In the genomic region with DNA sequence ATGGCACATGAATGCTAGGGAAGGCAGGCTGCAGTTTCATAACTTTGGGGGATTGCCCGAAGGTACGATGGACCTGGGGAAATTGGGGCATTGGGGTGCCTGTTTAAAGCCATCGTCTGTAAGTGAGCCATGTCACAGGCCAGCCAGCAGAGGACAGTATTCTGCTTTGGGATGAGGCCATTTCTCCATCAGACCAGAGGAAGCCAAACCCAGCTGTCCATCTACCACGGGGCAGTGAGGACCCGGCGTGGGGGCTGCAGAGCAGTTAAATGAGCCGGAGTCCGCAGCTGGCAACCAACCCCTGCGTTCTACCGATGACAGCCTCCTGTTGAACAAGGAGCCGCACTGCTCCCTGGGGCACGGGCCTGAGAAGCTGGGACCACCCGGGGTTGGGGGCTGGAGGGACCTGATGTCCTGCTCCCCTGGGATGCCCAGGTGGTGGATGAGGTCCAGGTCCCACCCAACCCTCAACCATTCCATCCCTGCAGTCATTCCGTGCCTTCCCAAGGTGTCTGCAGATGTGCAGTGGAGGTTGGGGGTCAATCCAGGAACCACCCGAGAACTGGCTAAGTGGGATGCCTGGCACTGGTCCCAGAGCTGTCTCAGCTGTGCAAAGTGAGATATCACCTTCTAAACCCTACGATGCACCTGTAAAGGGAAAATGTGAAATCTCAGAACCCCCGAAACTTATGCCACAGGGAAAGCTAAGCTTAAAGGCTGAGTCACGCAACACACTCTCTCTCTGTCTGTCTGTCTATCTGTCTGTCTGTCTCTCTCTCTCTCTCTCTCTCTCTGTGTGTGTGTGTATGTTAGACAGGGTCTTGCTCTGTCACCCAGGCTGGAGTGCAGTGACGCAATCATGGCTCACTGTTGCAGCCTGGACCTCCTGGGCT, we compare ENCODE assay signal across 8 cellular contexts. TPM values are rescaled to one million over a fixed set of nuclear protein-coding genes. Genes with fewer than 3 reads are reported as not detected.
A peak's percentile ranks its signal among the peaks of the same experiment; 100 is the strongest.
DNase-seq lines count a peak whose midpoint lies in the region; ATAC-seq and TF ChIP-seq lines count a peak whose summit lies in the region.

No MANE protein-coding gene starts in this region.

- no peaks in the 10 kb centered on the region for H3K4me1 ChIP-seq in suprapubic skin

- H3K36me3 ChIP-seq in H7 (replicated peaks; ENCODE audit: control insufficient read depth, insufficient read depth, low read length) (no peaks in the 10 kb centered on the region), suprapubic skin (no peaks in the 10 kb centered on the region)

- TF ChIP-seq CTCF in CD14-positive monocyte (IDR thresholded peaks at IDR 0.05) (peak; percentile 92), suprapubic skin (IDR thresholded peaks at IDR 0.05) (peak; percentile 70 to 72)

- 55% methylated on average over 9 of the region's 19 CpGs for WGBS in suprapubic skin

- H3K9me3 ChIP-seq in suprapubic skin, result no peaks in the 10 kb centered on the region

- H3K9me3 Mint-ChIP-seq in CD14-positive monocyte, result peaks cover 0 to 4% (median 0%) of the 10 kb centered on the region in 7 donors
- H3K9me3 Mint-ChIP-seq in activated CD4-positive, alpha-beta T cell treated with anti-CD3 and anti-CD28 coated beads, Interleukin-2, amount 10 ng/mL, durations not matched to agents 7 days and 5 days, result no peaks in the 10 kb centered on the region
- H3K9me3 Mint-ChIP-seq in effector memory CD8-positive, alpha-beta T cell, result no peaks in the 10 kb centered on the region

- ATAC-seq in effector memory CD8-positive, alpha-beta T cell (replicated peaks), result peak; percentile 69
- no peak for ATAC-seq in HG02938 (IDR thresholded peaks at IDR 0.05; ENCODE audit: unreplicated experiment)

- no peak for TF ChIP-seq POLR2A in suprapubic skin (IDR thresholded peaks at IDR 0.05)

- POLR2A ChIA-PET in activated CD4-positive, alpha-beta T cell treated with anti-CD3 and anti-CD28 coated beads, Interleukin-2, amount 10 ng/mL, durations not matched to agents 7 days and 5 days (lab: Charles Lee), result interaction anchor here (0.6 kb wide), 1 partner anchor 123 kb away, joined by 5 read pairs; no protein-coding TSS in a partner anchor

- H3K4me1 Mint-ChIP-seq in CD14-positive monocyte, result peaks cover 48% of the 10 kb centered on the region
- H3K4me1 Mint-ChIP-seq in activated CD4-positive, alpha-beta T cell treated with anti-CD3 and anti-CD28 coated beads, Interleukin-2, amount 10 ng/mL, durations not matched to agents 7 days and 5 days, result peaks cover 6% of the 10 kb centered on the region
- peaks cover 4 to 5% of the 10 kb centered on the region in 2 donors for H3K4me1 Mint-ChIP-seq in effector memory CD8-positive, alpha-beta T cell (ENCODE audit: low read depth in 2 of 2)

- intact Hi-C loops in CD14-positive monocyte (cut with micrococcal nuclease), result loop anchor here (2.0 to 10.0 kb wide), 2 partner anchors 52 to 154 kb away; a partner anchor contains a TSS

- H3K36me3 Mint-ChIP-seq in CD14-positive monocyte, result peaks cover 2 to 3% of the 10 kb centered on the region in 2 donors
- no peaks in the 10 kb centered on the region for H3K36me3 Mint-ChIP-seq in activated CD4-positive, alpha-beta T cell treated with anti-CD3 and anti-CD28 coated beads, Interleukin-2, amount 10 ng/mL, durations not matched to agents 7 days and 5 days (ENCODE audit: low read depth)
- peaks cover 7% of the 10 kb centered on the region for H3K36me3 Mint-ChIP-seq in effector memory CD8-positive, alpha-beta T cell (ENCODE audit: insufficient read depth)

- CTCF ChIA-PET in activated CD4-positive, alpha-beta T cell treated with anti-CD3 and anti-CD28 coated beads, Interleukin-2, amount 10 ng/mL, durations not matched to agents 7 days and 5 days (lab: Charles Lee), result interaction anchor here (0.6 to 4.0 kb wide), 4 partner anchors 130 to 154 kb away, joined by 3 to 32 read pairs (median 4); no protein-coding TSS in a partner anchor

- H3K27ac ChIP-seq in suprapubic skin, result no peak overlapping the region

- H3K4me3 Mint-ChIP-seq in CD14-positive monocyte, result peak overlapping the region in 1 of 2 donors; percentile 48
- no peak overlapping the region for H3K4me3 Mint-ChIP-seq in activated CD4-positive, alpha-beta T cell treated with anti-CD3 and anti-CD28 coated beads, Interleukin-2, amount 10 ng/mL, durations not matched to agents 7 days and 5 days
- H3K4me3 Mint-ChIP-seq in effector memory CD8-positive, alpha-beta T cell, result no peak overlapping the region

- H3K27me3 Mint-ChIP-seq in CD14-positive monocyte (ENCODE audit: low read depth in 3 of 3), result peaks cover 6 to 10% (median 6%) of the 10 kb centered on the region in 3 donors
- H3K27me3 Mint-ChIP-seq in activated CD4-positive, alpha-beta T cell treated with anti-CD3 and anti-CD28 coated beads, Interleukin-2, amount 10 ng/mL, durations not matched to agents 7 days and 5 days, result peaks cover 9% of the 10 kb centered on the region
- H3K27me3 Mint-ChIP-seq in effector memory CD8-positive, alpha-beta T cell, result peaks cover 22 to 27% of the 10 kb centered on the region in 2 donors

- DNase-seq in CD14-positive monocyte (ENCODE audit: low spot score) (peak; percentile 61), H7 (peak; percentile 89), NCI-H460 (ENCODE audit: extremely low read depth, low read depth) (peak; percentile 70), medulla oblongata (ENCODE audit: extremely low spot score) (peak; percentile 80), suprapubic skin (ENCODE audit: low spot score in 2 of 2) (peak in 1 of 2 donors; percentile 74)
- DNase-seq in activated CD4-positive, alpha-beta T cell treated with anti-CD3 and anti-CD28 coated beads, Interleukin-2, amount 10 ng/mL, durations not matched to agents 7 days and 5 days, result peak; percentile 55
- peak; percentile 18 to 29 (median 23) for DNase-seq in effector memory CD8-positive, alpha-beta T cell

- H3K4me3 ChIP-seq in H7 (ENCODE audit: insufficient read depth, low read depth, low read length) (no peak overlapping the region), suprapubic skin (no peak overlapping the region)

- no peak for TF ChIP-seq EP300 in suprapubic skin (IDR thresholded peaks at IDR 0.05)

- H3K27me3 ChIP-seq in H7 (ENCODE audit: control insufficient read depth, insufficient read depth, low read length), result no peaks in the 10 kb centered on the region
- H3K27me3 ChIP-seq in suprapubic skin, result no peaks in the 10 kb centered on the region

- peak overlapping the region in 4 of 7 donors; percentile 41 to 81 (median 67) for H3K27ac Mint-ChIP-seq in CD14-positive monocyte
- no peak overlapping the region for H3K27ac Mint-ChIP-seq in activated CD4-positive, alpha-beta T cell treated with anti-CD3 and anti-CD28 coated beads, Interleukin-2, amount 10 ng/mL, durations not matched to agents 7 days and 5 days
- H3K27ac Mint-ChIP-seq in effector memory CD8-positive, alpha-beta T cell, result no peak overlapping the region

RNA-seq across cellular contexts. Expression of a gene that starts 12.1 kb away (rescaled TPM):
- polyA plus RNA-seq in CD14-positive monocyte, result 10 to 100 TPM; 53.1 to 54.6 TPM
- total RNA-seq in H7 (2014; rRNA removed; shearing (Covaris generic)), result 23.7 and 28.1 TPM in 2 replicates
- total RNA-seq in NCI-H460 (2014; rRNA removed; shearing (Covaris generic)), result 53.4 and 60.2 TPM in 2 replicates
- polyA plus RNA-seq in NCI-H460 (2014; cell fraction: nucleus; rRNA removed), result 36.8 and 42.5 TPM in 2 replicates
- 10 to 100 TPM; 21.1 to 21.8 TPM for total RNA-seq in activated CD4-positive, alpha-beta T cell treated with anti-CD3 and anti-CD28 coated beads, Interleukin-2, amount 10 ng/mL, durations not matched to agents 7 days and 5 days
- 10 to 100 TPM; 28.3 to 63.1 (median 49.8) TPM for total RNA-seq in suprapubic skin

RNA-seq across cellular contexts. Expression of a gene that starts 48.2 kb away (rescaled TPM):
- 100 to 1,000 TPM in 1 of 2 donors, 10 to 100 TPM in 1; 90.5 to 102 TPM for polyA plus RNA-seq in CD14-positive monocyte
- 120 and 142 TPM in 2 replicates for total RNA-seq in H7 (2014; rRNA removed; shearing (Covaris generic))
- 53.4 and 57.5 TPM in 2 replicates for total RNA-seq in NCI-H460 (2014; rRNA removed; shearing (Covaris generic))
- 112 and 139 TPM in 2 replicates for polyA plus RNA-seq in NCI-H460 (2014; cell fraction: nucleus; rRNA removed)
- 10 to 100 TPM; 29.9 to 37.1 TPM for total RNA-seq in activated CD4-positive, alpha-beta T cell treated with anti-CD3 and anti-CD28 coated beads, Interleukin-2, amount 10 ng/mL, durations not matched to agents 7 days and 5 days
- 100 to 1,000 TPM in 1 of 4 donors, 10 to 100 TPM in 3; 85.8 to 112 (median 91.8) TPM for total RNA-seq in suprapubic skin

RNA-seq across cellular contexts. Expression of a gene that starts 53.1 kb away (rescaled TPM):
- polyA plus RNA-seq in CD14-positive monocyte, result not detected
- not detected in 2 replicates for total RNA-seq in H7 (2014; rRNA removed; shearing (Covaris generic))
- total RNA-seq in NCI-H460 (2014; rRNA removed; shearing (Covaris generic)), result not detected in 2 replicates
- polyA plus RNA-seq in NCI-H460 (2014; cell fraction: nucleus; rRNA removed), result not detected in 2 replicates
- not detected for total RNA-seq in activated CD4-positive, alpha-beta T cell treated with anti-CD3 and anti-CD28 coated beads, Interleukin-2, amount 10 ng/mL, durations not matched to agents 7 days and 5 days
- 1 to 10 TPM in 2 of 4 donors, not detected in 2; 2.6 to 2.7 TPM for total RNA-seq in suprapubic skin

Comparison
In these comparisons a context has a peak if more than half of its experiments do, and no peak if none do; other contexts are left out.
1. H3K27ac Mint-ChIP-seq: peak in CD14-positive monocyte (4 of 7); none in activated CD4-positive, alpha-beta T cell treated with anti-CD3 and anti-CD28 coated beads, Interleukin-2, amount 10 ng/mL, durations not matched to agents 7 days and 5 days (single experiment) and effector memory CD8-positive, alpha-beta T cell (0 of 2).